1 cellular context compared by ENCODE assay signal in genomic region chr22:24805790-24806662, GRCh38.
TF ChIP-seq lines count a peak whose summit lies in the region.

A gene with protein sequence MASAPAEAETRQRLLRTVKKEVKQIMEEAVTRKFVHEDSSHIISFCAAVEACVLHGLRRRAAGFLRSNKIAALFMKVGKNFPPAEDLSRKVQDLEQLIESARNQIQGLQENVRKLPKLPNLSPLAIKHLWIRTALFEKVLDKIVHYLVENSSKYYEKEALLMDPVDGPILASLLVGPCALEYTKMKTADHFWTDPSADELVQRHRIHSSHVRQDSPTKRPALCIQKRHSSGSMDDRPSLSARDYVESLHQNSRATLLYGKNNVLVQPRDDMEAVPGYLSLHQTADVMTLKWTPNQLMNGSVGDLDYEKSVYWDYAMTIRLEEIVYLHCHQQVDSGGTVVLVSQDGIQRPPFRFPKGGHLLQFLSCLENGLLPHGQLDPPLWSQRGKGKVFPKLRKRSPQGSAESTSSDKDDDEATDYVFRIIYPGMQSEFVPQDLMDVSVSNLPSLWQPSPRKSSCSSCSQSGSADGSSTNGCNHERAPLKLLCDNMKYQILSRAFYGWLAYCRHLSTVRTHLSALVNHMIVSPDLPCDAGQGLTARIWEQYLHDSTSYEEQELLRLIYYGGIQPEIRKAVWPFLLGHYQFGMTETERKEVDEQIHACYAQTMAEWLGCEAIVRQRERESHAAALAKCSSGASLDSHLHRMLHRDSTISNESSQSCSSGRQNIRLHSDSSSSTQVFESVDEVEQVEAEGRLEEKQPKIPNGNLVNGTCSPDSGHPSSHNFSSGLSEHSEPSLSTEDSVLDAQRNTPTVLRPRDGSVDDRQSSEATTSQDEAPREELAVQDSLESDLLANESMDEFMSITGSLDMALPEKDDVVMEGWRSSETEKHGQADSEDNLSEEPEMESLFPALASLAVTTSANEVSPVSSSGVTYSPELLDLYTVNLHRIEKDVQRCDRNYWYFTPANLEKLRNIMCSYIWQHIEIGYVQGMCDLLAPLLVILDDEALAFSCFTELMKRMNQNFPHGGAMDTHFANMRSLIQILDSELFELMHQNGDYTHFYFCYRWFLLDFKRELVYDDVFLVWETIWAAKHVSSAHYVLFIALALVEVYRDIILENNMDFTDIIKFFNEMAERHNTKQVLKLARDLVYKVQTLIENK (plus strand): TSS chr22:24806211. CDS start chr22:24806326, 115 bp downstream.

TF ChIP-seq in A549, 52 proteins besides CTCF, POLR2A, EP300 and RAD21 (continued from another document):
- TF ChIP-seq PHF8 (IDR thresholded peaks at IDR 0.05; ENCODE audit: borderline replicate concordance, low read depth) (peak; percentile 43; the same call in 1 of the 2 replicates), KDM1A (IDR thresholded peaks at IDR 0.05; ENCODE audit: low read depth) (peak; percentile 100), CHD4 (IDR thresholded peaks at IDR 0.05; ENCODE audit: borderline replicate concordance) (peak; percentile 100), JUN (IDR thresholded peaks at IDR 0.05) (no peak; a peak in 1 of 5 replicates), HOXB13 (CRISPR knock-in tag; IDR thresholded peaks at IDR 0.05; ENCODE audit: low read depth) (no peak)
TF ChIP-seq in A549: peak in this region for 8.
